In genomic region chr3:152269423-152270144, GRCh38 we compare ENCODE assay signal across 8 cellular contexts. TPM values are rescaled to one million over a fixed set of nuclear protein-coding genes. Genes with fewer than 3 reads are reported as not detected.
A peak's percentile ranks its signal among the peaks of the same experiment; 100 is the strongest.
DNase-seq lines count a peak whose midpoint lies in the region; ATAC-seq and TF ChIP-seq lines count a peak whose summit lies in the region.

No MANE protein-coding gene starts in this region.

- peak; percentile 24 for ATAC-seq in HG02970 (IDR thresholded peaks at IDR 0.05; ENCODE audit: low FRiP score, unreplicated experiment)
- ATAC-seq in upper lobe of right lung: peak; percentile 75

- TF ChIP-seq CTCF in epithelial cell of esophagus (IDR thresholded peaks at IDR 0.05; ENCODE audit: insufficient read depth, low read depth, low read length, missing control alignments) (no peak), upper lobe of right lung (IDR thresholded peaks at IDR 0.05) (no peak)

- peak; percentile 25 for DNase-seq in stimulated activated CD4-positive, alpha-beta T cell treated with anti-CD3 and anti-CD28 coated beads, Interleukin-2, amount 100 ng/mL, for 4 hours (ENCODE audit: low read depth)
- no peak for DNase-seq in stimulated activated CD4-positive, alpha-beta T cell treated with anti-CD3 and anti-CD28 coated beads, Interleukin-12 subunit alpha, Interleukin-12 subunit beta, amount 100 ng/mL, for 4 hours
- DNase-seq in NCI-H2107 treated with DMSO at 0.1 percent for 48 hours (lab: John Stamatoyannopoulos, UW; ENCODE audit: unreplicated experiment) (peak; percentile 83), epithelial cell of esophagus (ENCODE audit: low read depth) (peak; percentile 77), mucosa of gallbladder (ENCODE audit: low spot score) (peak; percentile 66), upper lobe of right lung (no peak)
- DNase-seq in activated CD4-positive, alpha-beta T cell treated with anti-CD3 and anti-CD28 coated beads for 4 hours: peak; percentile 46 to 48

- no peaks in the 10 kb centered on the region for H3K36me3 ChIP-seq in upper lobe of right lung

- peak overlapping the region; percentile 76 for H3K4me3 ChIP-seq in epithelial cell of esophagus (ENCODE audit: low read length)
- peak overlapping the region; percentile 89 for H3K4me3 ChIP-seq in upper lobe of right lung

- H3K27ac ChIP-seq in upper lobe of right lung: peak overlapping the region; percentile 98

- H3K27me3 ChIP-seq in upper lobe of right lung: no peaks in the 10 kb centered on the region

- intact Hi-C loops in upper lobe of right lung (cut with DNase I): no loop called here

- H3K4me1 ChIP-seq in upper lobe of right lung: peaks cover 36% of the 10 kb centered on the region

- H3K9me3 ChIP-seq in upper lobe of right lung: no peaks in the 10 kb centered on the region

RNA-seq across cellular contexts. Expression of gene MBNL1, which starts 0.9 kb away (rescaled TPM):
- total RNA-seq in mucosa of gallbladder (223 TPM), upper lobe of right lung (229 TPM)

Comparison
In these comparisons a context has a peak if more than half of its experiments do, and no peak if none do; other contexts are left out.
1. DNase-seq: peak in stimulated activated CD4-positive, alpha-beta T cell treated with anti-CD3 and anti-CD28 coated beads, Interleukin-2, amount 100 ng/mL, for 4 hours (single experiment), NCI-H2107 treated with DMSO at 0.1 percent for 48 hours (single experiment), activated CD4-positive, alpha-beta T cell treated with anti-CD3 and anti-CD28 coated beads for 4 hours (2 of 2), epithelial cell of esophagus (single experiment) and mucosa of gallbladder (single experiment); none in stimulated activated CD4-positive, alpha-beta T cell treated with anti-CD3 and anti-CD28 coated beads, Interleukin-12 subunit alpha, Interleukin-12 subunit beta, amount 100 ng/mL, for 4 hours (single experiment) and upper lobe of right lung (single experiment).